In the genomic region with DNA sequence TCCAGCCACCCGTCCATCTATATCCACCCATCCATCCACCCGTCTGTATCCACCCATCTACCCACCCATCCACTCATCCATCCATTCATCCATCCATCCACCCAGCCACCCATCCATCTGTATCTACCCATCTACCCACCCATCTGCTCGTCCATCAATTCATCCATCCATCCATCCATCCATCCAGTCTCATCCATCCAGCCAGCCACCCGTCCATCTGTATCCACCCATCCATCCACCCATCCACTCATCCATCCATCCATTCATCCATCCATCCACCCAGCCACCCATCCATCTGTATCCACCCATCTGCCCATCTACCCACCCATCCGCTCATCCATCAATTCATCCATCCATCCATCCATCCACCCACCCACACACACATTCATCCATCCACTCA, we compare ENCODE assay signal across 36 cellular contexts.
"Had no signal": no experiment of that assay in that cellular context is flagged by ENCODE, and none has a peak within 500 bp of the region (broad histone marks: within the 10 kb centered on the region; RNA-seq: fewer than 3 reads in every experiment).

No MANE protein-coding gene starts in this region.

- H3K27ac ChIP-seq: adrenal gland, body of pancreas, brain microvascular endothelial cell, breast epithelium, cardiac muscle cell, VCaP had no signal

- H3K27me3 ChIP-seq: body of pancreas, cardiac muscle cell had no signal

- H3K4me1 Mint-ChIP-seq: activated B cell treated with CpG ODN at 0.5 μM for 24 hours; activated CD4-positive, alpha-beta T cell treated with anti-CD3 and anti-CD28 coated beads, Interleukin-2, amount 10 ng/mL, durations not matched to agents 24 days and 14 days; activated naive CD8-positive, alpha-beta T cell treated with anti-CD3 and anti-CD28 coated beads for 36 hours; central memory CD8-positive, alpha-beta T cell had no signal

- H3K36me3 Mint-ChIP-seq: activated CD4-positive, alpha-beta memory T cell treated with anti-CD3 and anti-CD28 coated beads for 36 hours; activated naive CD4-positive, alpha-beta T cell treated with anti-CD3 and anti-CD28 coated beads, Interleukin-2, amount 50 U/mL, for 72 hours; activated naive CD8-positive, alpha-beta T cell treated with anti-CD3 and anti-CD28 coated beads for 36 hours had no signal

- H3K27me3 Mint-ChIP-seq: activated B cell treated with CpG ODN at 0.5 μM for 24 hours; activated CD4-positive, alpha-beta T cell treated with anti-CD3 and anti-CD28 coated beads, Interleukin-2, amount 10 ng/mL, durations not matched to agents 24 days and 14 days; central memory CD8-positive, alpha-beta T cell had no signal

- H3K4me1 ChIP-seq: adrenal gland, body of pancreas, breast epithelium had no signal

- H3K9me3 ChIP-seq: adrenal gland, body of pancreas had no signal

- H3K4me3 ChIP-seq: adrenal gland, body of pancreas, breast epithelium, cardiac muscle cell had no signal

- ATAC-seq: activated CD8-positive, alpha-beta T cell treated with anti-CD3 and anti-CD28 coated beads for 36 hours; activated naive CD4-positive, alpha-beta T cell treated with anti-CD3 and anti-CD28 coated beads, Interleukin-2, amount 50 U/mL, for 72 hours; activated T-cell treated with anti-CD3 and anti-CD28 coated beads, Interleukin-2, amount 50 U/mL, for 4 hours; activated T-cell treated with anti-CD3 and anti-CD28 coated beads, Interleukin-2, amount 50 U/mL, for 72 hours; activated T-helper 17 cell treated with anti-CD3 and anti-CD28 coated beads, Interleukin-2, amount 50 U/mL, for 72 hours; body of pancreas had no signal

- H3K27ac Mint-ChIP-seq: activated B cell treated with CpG ODN at 0.5 μM for 24 hours; activated CD4-positive, alpha-beta memory T cell treated with anti-CD3 and anti-CD28 coated beads for 36 hours; activated CD4-positive, alpha-beta T cell treated with anti-CD3 and anti-CD28 coated beads, Interleukin-2, amount 10 ng/mL, durations not matched to agents 24 days and 14 days; activated CD8-positive, alpha-beta T cell treated with anti-CD3 and anti-CD28 coated beads for 36 hours; activated naive CD4-positive, alpha-beta T cell treated with anti-CD3 and anti-CD28 coated beads for 36 hours; activated naive CD4-positive, alpha-beta T cell treated with anti-CD3 and anti-CD28 coated beads, Interleukin-2, amount 50 U/mL, for 72 hours; activated naive CD8-positive, alpha-beta T cell treated with anti-CD3 and anti-CD28 coated beads for 36 hours; activated T-cell treated with anti-CD3 and anti-CD28 coated beads, Interleukin-2, amount 50 U/mL, for 72 hours; activated T-helper 1 cell treated with anti-CD3 and anti-CD28 coated beads, Interleukin-12 subunit alpha, Interleukin-12 subunit beta, Interleukin-2, Interleukin-4 antibody, amounts not matched to agents 30 ng/mL and 10 ng/mL and 1 ng/mL, durations not matched to agents 14 hours and 24 hours and 36 hours; activated T-helper 17 cell treated with anti-CD3 and anti-CD28 coated beads, Interleukin-2, amount 50 U/mL, for 72 hours; T-helper 1 cell treated with Interleukin-12 subunit alpha and Interleukin-12 subunit beta and Interleukin-4 antibody, amounts not matched to agents 30 μg/mL and 1 μg/mL, for 36 hours; T-helper 2 cell treated with Interferon-gamma antibody and Interleukin-4, amounts not matched to agents 5 μg/mL and 100 μg/mL, for 36 hours had no signal

- H3K9me3 Mint-ChIP-seq: activated CD4-positive, alpha-beta memory T cell treated with anti-CD3 and anti-CD28 coated beads for 36 hours; activated CD4-positive, alpha-beta T cell treated with anti-CD3 and anti-CD28 coated beads, Interleukin-2, amount 10 ng/mL, durations not matched to agents 24 days and 14 days; activated CD8-positive, alpha-beta T cell treated with anti-CD3 and anti-CD28 coated beads for 36 hours; activated naive CD4-positive, alpha-beta T cell treated with anti-CD3 and anti-CD28 coated beads for 36 hours; activated naive CD4-positive, alpha-beta T cell treated with anti-CD3 and anti-CD28 coated beads, Interleukin-2, amount 50 U/mL, for 72 hours; activated naive CD8-positive, alpha-beta T cell treated with anti-CD3 and anti-CD28 coated beads for 36 hours; activated T-cell treated with anti-CD3 and anti-CD28 coated beads, Interleukin-2, amount 50 U/mL, for 4 hours; activated T-cell treated with anti-CD3 and anti-CD28 coated beads, Interleukin-2, amount 50 U/mL, for 72 hours; activated T-helper 1 cell treated with anti-CD3 and anti-CD28 coated beads, Interleukin-12 subunit alpha, Interleukin-12 subunit beta, Interleukin-2, Interleukin-4 antibody, amounts not matched to agents 30 ng/mL and 10 ng/mL and 1 ng/mL, durations not matched to agents 14 hours and 24 hours and 36 hours; central memory CD8-positive, alpha-beta T cell; T-helper 1 cell treated with Interleukin-12 subunit alpha and Interleukin-12 subunit beta and Interleukin-4 antibody, amounts not matched to agents 30 μg/mL and 1 μg/mL, for 36 hours; T-helper 2 cell treated with Interferon-gamma antibody and Interleukin-4, amounts not matched to agents 5 μg/mL and 100 μg/mL, for 36 hours had no signal

- DNase-seq: activated B cell treated with CpG ODN at 0.5 μM for 24 hours; activated CD4-positive, alpha-beta memory T cell treated with anti-CD3 and anti-CD28 coated beads for 36 hours; activated CD4-positive, alpha-beta T cell treated with anti-CD3 and anti-CD28 coated beads for 4 hours; activated CD4-positive, alpha-beta T cell treated with anti-CD3 and anti-CD28 coated beads, Interleukin-2, amount 10 ng/mL, durations not matched to agents 24 days and 14 days; activated CD4-positive, alpha-beta T cell treated with anti-CD3 and anti-CD28 coated beads, Interleukin-2, amount 50 U/mL, for 1 hour; activated CD4-positive, alpha-beta T cell treated with anti-CD3 and anti-CD28 coated beads, Interleukin-2, amount 50 U/mL, for 4 hours; activated CD4-positive, CD25-positive, alpha-beta regulatory T cell treated with anti-CD3 and anti-CD28 coated beads, Interleukin-2, amount 50 U/mL, for 72 hours; activated CD8-positive, alpha-beta memory T cell treated with anti-CD3 and anti-CD28 coated beads, Interleukin-2, amount 50 U/mL, for 4 hours; activated CD8-positive, alpha-beta T cell treated with anti-CD3 and anti-CD28 coated beads for 36 hours; activated effector memory CD4-positive, alpha-beta T cell treated with anti-CD3 and anti-CD28 coated beads, Interleukin-2, amount 50 U/mL, for 16 hours; activated gamma-delta T cell treated with Interleukin-2 at 50 U/mL for 16 hours; activated naive CD4-positive, alpha-beta T cell; activated naive CD4-positive, alpha-beta T cell treated with anti-CD3 and anti-CD28 coated beads for 36 hours; activated naive CD4-positive, alpha-beta T cell treated with anti-CD3 and anti-CD28 coated beads, Interleukin-2, amount 50 U/mL, for 16 hours; activated naive CD8-positive, alpha-beta T cell treated with anti-CD3 and anti-CD28 coated beads for 36 hours; activated T-cell treated with anti-CD3 and anti-CD28 coated beads for 4 hours; activated T-cell treated with anti-CD3 and anti-CD28 coated beads, Interleukin-2, amount 50 U/mL, for 1 hour; activated T-cell treated with anti-CD3 and anti-CD28 coated beads, Interleukin-2, amount 50 U/mL, for 4 hours; activated T-cell treated with anti-CD3 and anti-CD28 coated beads, Interleukin-2, amount 50 U/mL, for 72 hours; adrenal gland; amniotic stem cell; aorta; body of pancreas; brain microvascular endothelial cell; caudate nucleus; T-helper 2 cell; T-helper 9 cell had no signal

- H3K4me3 Mint-ChIP-seq: activated B cell treated with CpG ODN at 0.5 μM for 24 hours; activated CD4-positive, alpha-beta memory T cell treated with anti-CD3 and anti-CD28 coated beads for 36 hours; activated CD4-positive, alpha-beta T cell treated with anti-CD3 and anti-CD28 coated beads, Interleukin-2, amount 10 ng/mL, durations not matched to agents 24 days and 14 days; activated CD8-positive, alpha-beta T cell treated with anti-CD3 and anti-CD28 coated beads for 36 hours; activated naive CD4-positive, alpha-beta T cell treated with anti-CD3 and anti-CD28 coated beads for 36 hours; activated naive CD8-positive, alpha-beta T cell treated with anti-CD3 and anti-CD28 coated beads for 36 hours; activated T-cell treated with anti-CD3 and anti-CD28 coated beads, Interleukin-2, amount 50 U/mL, for 4 hours; activated T-cell treated with anti-CD3 and anti-CD28 coated beads, Interleukin-2, amount 50 U/mL, for 72 hours; activated T-helper 1 cell treated with anti-CD3 and anti-CD28 coated beads, Interleukin-12 subunit alpha, Interleukin-12 subunit beta, Interleukin-2, Interleukin-4 antibody, amounts not matched to agents 30 ng/mL and 10 ng/mL and 1 ng/mL, durations not matched to agents 14 hours and 24 hours and 36 hours; activated T-helper 17 cell treated with anti-CD3 and anti-CD28 coated beads, Interleukin-2, amount 50 U/mL, for 72 hours; central memory CD8-positive, alpha-beta T cell; T-helper 1 cell treated with Interleukin-12 subunit alpha and Interleukin-12 subunit beta and Interleukin-4 antibody, amounts not matched to agents 30 μg/mL and 1 μg/mL, for 36 hours; T-helper 2 cell treated with Interferon-gamma antibody and Interleukin-4, amounts not matched to agents 5 μg/mL and 100 μg/mL, for 36 hours had no signal

- H3K36me3 ChIP-seq: adrenal gland, brain microvascular endothelial cell, breast epithelium, cardiac muscle cell had no signal
